ENCODE assay signal across 9 cellular contexts in genomic region chr1:184806296-184806721, GRCh38. TPM values are rescaled to one million over a fixed set of nuclear protein-coding genes. Genes with fewer than 3 reads are reported as not detected.
DNase-seq lines count a peak whose midpoint lies in the region; ATAC-seq and TF ChIP-seq lines count a peak whose summit lies in the region.
"Had no signal": no experiment of that assay in that cellular context is flagged by ENCODE, and none has a peak within 500 bp of the region (broad histone marks: within the 10 kb centered on the region; RNA-seq: fewer than 3 reads in every experiment).

No MANE protein-coding gene starts in this region.

- H3K4me3 ChIP-seq in lung: no peak overlapping the region

- intact Hi-C loops in CD14-positive monocyte (cut with micrococcal nuclease): loop anchor here in 1 of 2 donors (5.0 kb wide), 1 partner anchor 351 kb away; the partner anchor contains the start of genes SWT1 and TRMT1L

- H3K4me3 Mint-ChIP-seq in CD14-positive monocyte: no peak overlapping the region
- no peak overlapping the region for H3K4me3 Mint-ChIP-seq in central memory CD8-positive, alpha-beta T cell
- H3K4me3 Mint-ChIP-seq in activated CD4-positive, alpha-beta memory T cell treated with anti-CD3 and anti-CD28 coated beads, Interleukin-2, amount 10 ng/mL, durations not matched to agents 7 days and 5 days: no peak overlapping the region

- H3K27me3 Mint-ChIP-seq in CD14-positive monocyte (ENCODE audit: low read depth in 3 of 3): no peaks in the 10 kb centered on the region
- H3K27me3 Mint-ChIP-seq in central memory CD8-positive, alpha-beta T cell: no peaks in the 10 kb centered on the region
- H3K27me3 Mint-ChIP-seq in activated CD4-positive, alpha-beta memory T cell treated with anti-CD3 and anti-CD28 coated beads, Interleukin-2, amount 10 ng/mL, durations not matched to agents 7 days and 5 days: no peaks in the 10 kb centered on the region

- H3K4me1 ChIP-seq in lung (ENCODE audit: control insufficient read depth in 2 of 2, insufficient read depth in 2 of 2, low read length in 2 of 2): peaks cover 0 to 4% of the 10 kb centered on the region in 2 donors
- H3K4me1 ChIP-seq: parathyroid adenoma had no signal

- H3K4me1 Mint-ChIP-seq in CD14-positive monocyte: peaks cover 19% of the 10 kb centered on the region
- H3K4me1 Mint-ChIP-seq in central memory CD8-positive, alpha-beta T cell: peaks cover 6% of the 10 kb centered on the region
- H3K4me1 Mint-ChIP-seq in activated CD4-positive, alpha-beta memory T cell treated with anti-CD3 and anti-CD28 coated beads, Interleukin-2, amount 10 ng/mL, durations not matched to agents 7 days and 5 days: peaks cover 5% of the 10 kb centered on the region

- peak; percentile 31 for ATAC-seq in central memory CD8-positive, alpha-beta T cell (replicated peaks; ENCODE audit: extremely low read depth, poor library complexity, severe bottlenecking)
- ATAC-seq in lung (ENCODE audit: insufficient read depth, low FRiP score) (peak; percentile 24), HG02571 (IDR thresholded peaks at IDR 0.05; ENCODE audit: unreplicated experiment) (no peak), GM18867 (IDR thresholded peaks at IDR 0.05; ENCODE audit: unreplicated experiment) (no peak)

- WGBS in lung, 2 donors: 40 to 50% methylated on average over 5 of the region's 5 CpGs

- peak overlapping the region; percentile 37 to 88 (median 78) for H3K27ac Mint-ChIP-seq in CD14-positive monocyte
- peak overlapping the region; percentile 79 for H3K27ac Mint-ChIP-seq in central memory CD8-positive, alpha-beta T cell (ENCODE audit: low read depth)
- no peak overlapping the region for H3K27ac Mint-ChIP-seq in activated CD4-positive, alpha-beta memory T cell treated with anti-CD3 and anti-CD28 coated beads, Interleukin-2, amount 10 ng/mL, durations not matched to agents 7 days and 5 days

- no peaks in the 10 kb centered on the region for H3K9me3 Mint-ChIP-seq in CD14-positive monocyte
- H3K9me3 Mint-ChIP-seq in central memory CD8-positive, alpha-beta T cell: no peaks in the 10 kb centered on the region
- no peaks in the 10 kb centered on the region for H3K9me3 Mint-ChIP-seq in activated CD4-positive, alpha-beta memory T cell treated with anti-CD3 and anti-CD28 coated beads, Interleukin-2, amount 10 ng/mL, durations not matched to agents 7 days and 5 days

- H3K36me3 Mint-ChIP-seq in CD14-positive monocyte: peaks cover 50 to 65% of the 10 kb centered on the region in 2 donors
- H3K36me3 Mint-ChIP-seq in central memory CD8-positive, alpha-beta T cell (ENCODE audit: insufficient read depth): peaks cover 40% of the 10 kb centered on the region
- peaks cover 54% of the 10 kb centered on the region for H3K36me3 Mint-ChIP-seq in activated CD4-positive, alpha-beta memory T cell treated with anti-CD3 and anti-CD28 coated beads, Interleukin-2, amount 10 ng/mL, durations not matched to agents 7 days and 5 days (ENCODE audit: low read depth)

- H3K9me3 ChIP-seq in lung (ENCODE audit: control insufficient read depth in 2 of 2, insufficient read depth in 1 of 2, low read length in 1 of 2): no peaks in the 10 kb centered on the region

- TF ChIP-seq CTCF in CD14-positive monocyte (IDR thresholded peaks at IDR 0.05) (no peak), lung (IDR thresholded peaks at IDR 0.05; ENCODE audit: control extremely low read depth, extremely low read depth) (no peak)

- H3K27me3 ChIP-seq in lung (ENCODE audit: control insufficient read depth, insufficient read depth): no peaks in the 10 kb centered on the region

- CTCF ChIA-PET in activated CD4-positive, alpha-beta memory T cell treated with anti-CD3 and anti-CD28 coated beads, Interleukin-2, amount 10 ng/mL, durations not matched to agents 7 days and 5 days (lab: Charles Lee): interaction anchor here (0.5 to 5.4 kb wide), 13 partner anchors 11 to 351 kb away, joined by 3 to 158 read pairs (median 5); partner anchors contain the start of genes NIBAN1, SWT1 and TRMT1L

- H3K27ac ChIP-seq in lung (ENCODE audit: low read depth in 1 of 2, low read length in 1 of 2): peak overlapping the region; percentile 7 to 23
- H3K27ac ChIP-seq: parathyroid adenoma had no signal

- peaks cover 4 to 29% of the 10 kb centered on the region in 2 donors for H3K36me3 ChIP-seq in lung (ENCODE audit: control insufficient read depth in 2 of 2, insufficient read depth in 2 of 2, low read length in 2 of 2)

- POLR2A ChIA-PET in activated CD4-positive, alpha-beta memory T cell treated with anti-CD3 and anti-CD28 coated beads, Interleukin-2, amount 10 ng/mL, durations not matched to agents 7 days and 5 days (lab: Charles Lee): interaction anchor here (1.1 to 4.6 kb wide), 3 partner anchors 166 to 175 kb away, joined by 6 to 19 read pairs (median 6); partner anchors contain the start of gene NIBAN1

- peak; percentile 70 for DNase-seq in CD14-positive monocyte (ENCODE audit: low spot score)
- peak; percentile 7 for DNase-seq in NAMALWA (ENCODE audit: low spot score)
- DNase-seq in central memory CD8-positive, alpha-beta T cell (ENCODE audit: low spot score in 2 of 2): no peak
- DNase-seq in lung (ENCODE audit: low spot score): peak; percentile 41
- DNase-seq in activated CD4-positive, alpha-beta memory T cell treated with anti-CD3 and anti-CD28 coated beads, Interleukin-2, amount 10 ng/mL, durations not matched to agents 7 days and 5 days: no peak
- no peak for DNase-seq in activated effector memory CD4-positive, alpha-beta T cell treated with Interleukin-2 at 50 U/mL for 16 hours

RNA-seq across cellular contexts. Expression of gene EDEM3, which starts 51.7 kb away (rescaled TPM):
- polyA plus RNA-seq in CD14-positive monocyte: 10 to 100 TPM; 18.0 to 21.9 TPM
- total RNA-seq in lung: 10 to 100 TPM; 28.8 to 54.9 TPM
- 10 to 100 TPM; 12.2 to 13.3 TPM for polyA plus RNA-seq in lung
- total RNA-seq in activated CD4-positive, alpha-beta memory T cell treated with anti-CD3 and anti-CD28 coated beads, Interleukin-2, amount 10 ng/mL, durations not matched to agents 7 days and 5 days: 10 to 100 TPM; 39.3 to 42.9 TPM

Comparison
In these comparisons a context has a peak if more than half of its experiments do, and no peak if none do; other contexts are left out.
1. DNase-seq: peak in CD14-positive monocyte (single experiment), NAMALWA (single experiment) and lung (single experiment); none in central memory CD8-positive, alpha-beta T cell (0 of 2), activated CD4-positive, alpha-beta memory T cell treated with anti-CD3 and anti-CD28 coated beads, Interleukin-2, amount 10 ng/mL, durations not matched to agents 7 days and 5 days (single experiment) and activated effector memory CD4-positive, alpha-beta T cell treated with Interleukin-2 at 50 U/mL for 16 hours (single experiment).
2. ATAC-seq: peak in central memory CD8-positive, alpha-beta T cell (single experiment) and lung (single experiment); none in HG02571 (single experiment) and GM18867 (single experiment).